1 cellular context compared by ENCODE assay signal in the genomic region with DNA sequence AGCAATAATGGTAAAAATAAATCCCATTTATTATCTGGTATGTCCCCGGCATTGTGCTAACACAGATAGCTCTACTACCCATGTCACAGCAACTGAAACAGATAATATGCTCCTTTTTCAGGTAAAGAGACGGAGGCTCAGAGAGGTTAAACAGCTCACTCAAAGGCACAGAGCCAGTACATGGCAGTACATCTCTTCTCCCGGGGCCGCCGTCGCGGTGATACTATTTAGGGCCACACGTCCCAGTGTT.
TF ChIP-seq lines count a peak whose summit lies in the region.

No MANE protein-coding gene starts in this region.

TF ChIP-seq in HepG2, 621 proteins besides CTCF, POLR2A, EP300 and RAD21 (continued from another document):
- TF ChIP-seq, protein P1, sequence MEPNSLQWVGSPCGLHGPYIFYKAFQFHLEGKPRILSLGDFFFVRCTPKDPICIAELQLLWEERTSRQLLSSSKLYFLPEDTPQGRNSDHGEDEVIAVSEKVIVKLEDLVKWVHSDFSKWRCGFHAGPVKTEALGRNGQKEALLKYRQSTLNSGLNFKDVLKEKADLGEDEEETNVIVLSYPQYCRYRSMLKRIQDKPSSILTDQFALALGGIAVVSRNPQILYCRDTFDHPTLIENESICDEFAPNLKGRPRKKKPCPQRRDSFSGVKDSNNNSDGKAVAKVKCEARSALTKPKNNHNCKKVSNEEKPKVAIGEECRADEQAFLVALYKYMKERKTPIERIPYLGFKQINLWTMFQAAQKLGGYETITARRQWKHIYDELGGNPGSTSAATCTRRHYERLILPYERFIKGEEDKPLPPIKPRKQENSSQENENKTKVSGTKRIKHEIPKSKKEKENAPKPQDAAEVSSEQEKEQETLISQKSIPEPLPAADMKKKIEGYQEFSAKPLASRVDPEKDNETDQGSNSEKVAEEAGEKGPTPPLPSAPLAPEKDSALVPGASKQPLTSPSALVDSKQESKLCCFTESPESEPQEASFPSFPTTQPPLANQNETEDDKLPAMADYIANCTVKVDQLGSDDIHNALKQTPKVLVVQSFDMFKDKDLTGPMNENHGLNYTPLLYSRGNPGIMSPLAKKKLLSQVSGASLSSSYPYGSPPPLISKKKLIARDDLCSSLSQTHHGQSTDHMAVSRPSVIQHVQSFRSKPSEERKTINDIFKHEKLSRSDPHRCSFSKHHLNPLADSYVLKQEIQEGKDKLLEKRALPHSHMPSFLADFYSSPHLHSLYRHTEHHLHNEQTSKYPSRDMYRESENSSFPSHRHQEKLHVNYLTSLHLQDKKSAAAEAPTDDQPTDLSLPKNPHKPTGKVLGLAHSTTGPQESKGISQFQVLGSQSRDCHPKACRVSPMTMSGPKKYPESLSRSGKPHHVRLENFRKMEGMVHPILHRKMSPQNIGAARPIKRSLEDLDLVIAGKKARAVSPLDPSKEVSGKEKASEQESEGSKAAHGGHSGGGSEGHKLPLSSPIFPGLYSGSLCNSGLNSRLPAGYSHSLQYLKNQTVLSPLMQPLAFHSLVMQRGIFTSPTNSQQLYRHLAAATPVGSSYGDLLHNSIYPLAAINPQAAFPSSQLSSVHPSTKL (CRISPR knock-in tag; IDR thresholded peaks at IDR 0.05) = no peak
- TF ChIP-seq, protein P2, sequence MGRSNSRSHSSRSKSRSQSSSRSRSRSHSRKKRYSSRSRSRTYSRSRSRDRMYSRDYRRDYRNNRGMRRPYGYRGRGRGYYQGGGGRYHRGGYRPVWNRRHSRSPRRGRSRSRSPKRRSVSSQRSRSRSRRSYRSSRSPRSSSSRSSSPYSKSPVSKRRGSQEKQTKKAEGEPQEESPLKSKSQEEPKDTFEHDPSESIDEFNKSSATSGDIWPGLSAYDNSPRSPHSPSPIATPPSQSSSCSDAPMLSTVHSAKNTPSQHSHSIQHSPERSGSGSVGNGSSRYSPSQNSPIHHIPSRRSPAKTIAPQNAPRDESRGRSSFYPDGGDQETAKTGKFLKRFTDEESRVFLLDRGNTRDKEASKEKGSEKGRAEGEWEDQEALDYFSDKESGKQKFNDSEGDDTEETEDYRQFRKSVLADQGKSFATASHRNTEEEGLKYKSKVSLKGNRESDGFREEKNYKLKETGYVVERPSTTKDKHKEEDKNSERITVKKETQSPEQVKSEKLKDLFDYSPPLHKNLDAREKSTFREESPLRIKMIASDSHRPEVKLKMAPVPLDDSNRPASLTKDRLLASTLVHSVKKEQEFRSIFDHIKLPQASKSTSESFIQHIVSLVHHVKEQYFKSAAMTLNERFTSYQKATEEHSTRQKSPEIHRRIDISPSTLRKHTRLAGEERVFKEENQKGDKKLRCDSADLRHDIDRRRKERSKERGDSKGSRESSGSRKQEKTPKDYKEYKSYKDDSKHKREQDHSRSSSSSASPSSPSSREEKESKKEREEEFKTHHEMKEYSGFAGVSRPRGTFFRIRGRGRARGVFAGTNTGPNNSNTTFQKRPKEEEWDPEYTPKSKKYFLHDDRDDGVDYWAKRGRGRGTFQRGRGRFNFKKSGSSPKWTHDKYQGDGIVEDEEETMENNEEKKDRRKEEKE (IDR thresholded peaks at IDR 0.05) = no peak
- TF ChIP-seq SIX4 (CRISPR knock-in tag; IDR thresholded peaks at IDR 0.05) (no peak), BRCA1 (CRISPR knock-in tag; IDR thresholded peaks at IDR 0.05) (peak; percentile 67; the same call in 1 of the 2 replicates), FOXM1 (CRISPR knock-in tag; IDR thresholded peaks at IDR 0.05) (no peak), KLF13 (CRISPR knock-in tag; IDR thresholded peaks at IDR 0.05) (no peak), RCOR2 (CRISPR knock-in tag; IDR thresholded peaks at IDR 0.05) (peak; percentile 79; the same call in 1 of the 2 replicates), TBX2 (CRISPR knock-in tag; IDR thresholded peaks at IDR 0.05; ENCODE audit: borderline replicate concordance) (no peak), CBX2 (IDR thresholded peaks at IDR 0.05; ENCODE audit: low read depth, low read length) (peak; percentile 72; the same call in 1 of the 2 replicates), CBX2 (CRISPR knock-in tag; IDR thresholded peaks at IDR 0.05; ENCODE audit: low read depth) (no peak), YY1 (IDR thresholded peaks at IDR 0.05; ENCODE audit: insufficient read depth, insufficient replicate concordance, low read depth, low read length) (no peak), NPAS2 (CRISPR knock-in tag; IDR thresholded peaks at IDR 0.05; ENCODE audit: borderline replicate concordance) (no peak), ZNF788 (CRISPR knock-in tag; IDR thresholded peaks at IDR 0.05; ENCODE audit: borderline replicate concordance) (no peak), FOSL1 (CRISPR knock-in tag; IDR thresholded peaks at IDR 0.05; ENCODE audit: borderline replicate concordance) (no peak), TP53 (CRISPR knock-in tag; conservative IDR thresholded peaks at IDR 0.05) (no peak), ZNF850 (CRISPR knock-in tag; conservative IDR thresholded peaks at IDR 0.05) (no peak), MTF2 (CRISPR knock-in tag; IDR thresholded peaks at IDR 0.05; ENCODE audit: borderline replicate concordance) (no peak), AGO2 (optimal IDR thresholded peaks at IDR 0.05; ENCODE audit: low read depth, low read length) (no peak), ZNF331 (CRISPR knock-in tag; IDR thresholded peaks at IDR 0.05) (no peak), MIXL1 (CRISPR knock-in tag; IDR thresholded peaks at IDR 0.05) (no peak), ZNF709 (CRISPR knock-in tag; IDR thresholded peaks at IDR 0.05) (no peak), CEBPB (IDR thresholded peaks at IDR 0.05; ENCODE audit: borderline replicate concordance, low read depth, low read length) (no peak), ZNF629 (CRISPR knock-in tag; conservative IDR thresholded peaks at IDR 0.05) (0 out of 2 replicates have a peak, but pooled peaks have one; percentile 5), ZNF10 (CRISPR knock-in tag; IDR thresholded peaks at IDR 0.05; ENCODE audit: borderline replicate concordance, low read depth) (no peak), MXI1 (IDR thresholded peaks at IDR 0.05; ENCODE audit: borderline replicate concordance, low read depth, low read length) (no peak), KDM5A (IDR thresholded peaks at IDR 0.05; ENCODE audit: borderline replicate concordance, low read length) (no peak)
- TF ChIP-seq, protein P3, sequence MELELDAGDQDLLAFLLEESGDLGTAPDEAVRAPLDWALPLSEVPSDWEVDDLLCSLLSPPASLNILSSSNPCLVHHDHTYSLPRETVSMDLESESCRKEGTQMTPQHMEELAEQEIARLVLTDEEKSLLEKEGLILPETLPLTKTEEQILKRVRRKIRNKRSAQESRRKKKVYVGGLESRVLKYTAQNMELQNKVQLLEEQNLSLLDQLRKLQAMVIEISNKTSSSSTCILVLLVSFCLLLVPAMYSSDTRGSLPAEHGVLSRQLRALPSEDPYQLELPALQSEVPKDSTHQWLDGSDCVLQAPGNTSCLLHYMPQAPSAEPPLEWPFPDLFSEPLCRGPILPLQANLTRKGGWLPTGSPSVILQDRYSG (CRISPR knock-in tag; IDR thresholded peaks at IDR 0.05) = 0 out of 2 replicates have a peak, but pooled peaks have one; percentile 52
- TF ChIP-seq, protein P4, sequence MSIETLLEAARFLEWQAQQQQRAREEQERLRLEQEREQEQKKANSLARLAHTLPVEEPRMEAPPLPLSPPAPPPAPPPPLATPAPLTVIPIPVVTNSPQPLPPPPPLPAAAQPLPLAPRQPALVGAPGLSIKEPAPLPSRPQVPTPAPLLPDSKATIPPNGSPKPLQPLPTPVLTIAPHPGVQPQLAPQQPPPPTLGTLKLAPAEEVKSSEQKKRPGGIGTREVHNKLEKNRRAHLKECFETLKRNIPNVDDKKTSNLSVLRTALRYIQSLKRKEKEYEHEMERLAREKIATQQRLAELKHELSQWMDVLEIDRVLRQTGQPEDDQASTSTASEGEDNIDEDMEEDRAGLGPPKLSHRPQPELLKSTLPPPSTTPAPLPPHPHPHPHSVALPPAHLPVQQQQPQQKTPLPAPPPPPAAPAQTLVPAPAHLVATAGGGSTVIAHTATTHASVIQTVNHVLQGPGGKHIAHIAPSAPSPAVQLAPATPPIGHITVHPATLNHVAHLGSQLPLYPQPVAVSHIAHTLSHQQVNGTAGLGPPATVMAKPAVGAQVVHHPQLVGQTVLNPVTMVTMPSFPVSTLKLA (IDR thresholded peaks at IDR 0.05) = no peak
- TF ChIP-seq, protein P5, sequence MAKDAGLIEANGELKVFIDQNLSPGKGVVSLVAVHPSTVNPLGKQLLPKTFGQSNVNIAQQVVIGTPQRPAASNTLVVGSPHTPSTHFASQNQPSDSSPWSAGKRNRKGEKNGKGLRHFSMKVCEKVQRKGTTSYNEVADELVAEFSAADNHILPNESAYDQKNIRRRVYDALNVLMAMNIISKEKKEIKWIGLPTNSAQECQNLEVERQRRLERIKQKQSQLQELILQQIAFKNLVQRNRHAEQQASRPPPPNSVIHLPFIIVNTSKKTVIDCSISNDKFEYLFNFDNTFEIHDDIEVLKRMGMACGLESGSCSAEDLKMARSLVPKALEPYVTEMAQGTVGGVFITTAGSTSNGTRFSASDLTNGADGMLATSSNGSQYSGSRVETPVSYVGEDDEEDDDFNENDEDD (CRISPR knock-in tag; IDR thresholded peaks at IDR 0.05; ENCODE audit: borderline replicate concordance) = no peak
- TF ChIP-seq, protein P6, sequence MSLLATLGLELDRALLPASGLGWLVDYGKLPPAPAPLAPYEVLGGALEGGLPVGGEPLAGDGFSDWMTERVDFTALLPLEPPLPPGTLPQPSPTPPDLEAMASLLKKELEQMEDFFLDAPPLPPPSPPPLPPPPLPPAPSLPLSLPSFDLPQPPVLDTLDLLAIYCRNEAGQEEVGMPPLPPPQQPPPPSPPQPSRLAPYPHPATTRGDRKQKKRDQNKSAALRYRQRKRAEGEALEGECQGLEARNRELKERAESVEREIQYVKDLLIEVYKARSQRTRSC (CRISPR knock-in tag; IDR thresholded peaks at IDR 0.05; ENCODE audit: low read depth) = no peak
- TF ChIP-seq, protein P7, sequence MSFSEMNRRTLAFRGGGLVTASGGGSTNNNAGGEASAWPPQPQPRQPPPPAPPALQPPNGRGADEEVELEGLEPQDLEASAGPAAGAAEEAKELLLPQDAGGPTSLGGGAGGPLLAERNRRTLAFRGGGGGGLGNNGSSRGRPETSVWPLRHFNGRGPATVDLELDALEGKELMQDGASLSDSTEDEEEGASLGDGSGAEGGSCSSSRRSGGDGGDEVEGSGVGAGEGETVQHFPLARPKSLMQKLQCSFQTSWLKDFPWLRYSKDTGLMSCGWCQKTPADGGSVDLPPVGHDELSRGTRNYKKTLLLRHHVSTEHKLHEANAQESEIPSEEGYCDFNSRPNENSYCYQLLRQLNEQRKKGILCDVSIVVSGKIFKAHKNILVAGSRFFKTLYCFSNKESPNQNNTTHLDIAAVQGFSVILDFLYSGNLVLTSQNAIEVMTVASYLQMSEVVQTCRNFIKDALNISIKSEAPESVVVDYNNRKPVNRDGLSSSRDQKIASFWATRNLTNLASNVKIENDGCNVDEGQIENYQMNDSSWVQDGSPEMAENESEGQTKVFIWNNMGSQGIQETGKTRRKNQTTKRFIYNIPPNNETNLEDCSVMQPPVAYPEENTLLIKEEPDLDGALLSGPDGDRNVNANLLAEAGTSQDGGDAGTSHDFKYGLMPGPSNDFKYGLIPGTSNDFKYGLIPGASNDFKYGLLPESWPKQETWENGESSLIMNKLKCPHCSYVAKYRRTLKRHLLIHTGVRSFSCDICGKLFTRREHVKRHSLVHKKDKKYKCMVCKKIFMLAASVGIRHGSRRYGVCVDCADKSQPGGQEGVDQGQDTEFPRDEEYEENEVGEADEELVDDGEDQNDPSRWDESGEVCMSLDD (CRISPR knock-in tag; IDR thresholded peaks at IDR 0.05; ENCODE audit: borderline replicate concordance) = 0 out of 2 replicates have a peak, but pooled peaks have one; percentile 69
- TF ChIP-seq, protein P8, sequence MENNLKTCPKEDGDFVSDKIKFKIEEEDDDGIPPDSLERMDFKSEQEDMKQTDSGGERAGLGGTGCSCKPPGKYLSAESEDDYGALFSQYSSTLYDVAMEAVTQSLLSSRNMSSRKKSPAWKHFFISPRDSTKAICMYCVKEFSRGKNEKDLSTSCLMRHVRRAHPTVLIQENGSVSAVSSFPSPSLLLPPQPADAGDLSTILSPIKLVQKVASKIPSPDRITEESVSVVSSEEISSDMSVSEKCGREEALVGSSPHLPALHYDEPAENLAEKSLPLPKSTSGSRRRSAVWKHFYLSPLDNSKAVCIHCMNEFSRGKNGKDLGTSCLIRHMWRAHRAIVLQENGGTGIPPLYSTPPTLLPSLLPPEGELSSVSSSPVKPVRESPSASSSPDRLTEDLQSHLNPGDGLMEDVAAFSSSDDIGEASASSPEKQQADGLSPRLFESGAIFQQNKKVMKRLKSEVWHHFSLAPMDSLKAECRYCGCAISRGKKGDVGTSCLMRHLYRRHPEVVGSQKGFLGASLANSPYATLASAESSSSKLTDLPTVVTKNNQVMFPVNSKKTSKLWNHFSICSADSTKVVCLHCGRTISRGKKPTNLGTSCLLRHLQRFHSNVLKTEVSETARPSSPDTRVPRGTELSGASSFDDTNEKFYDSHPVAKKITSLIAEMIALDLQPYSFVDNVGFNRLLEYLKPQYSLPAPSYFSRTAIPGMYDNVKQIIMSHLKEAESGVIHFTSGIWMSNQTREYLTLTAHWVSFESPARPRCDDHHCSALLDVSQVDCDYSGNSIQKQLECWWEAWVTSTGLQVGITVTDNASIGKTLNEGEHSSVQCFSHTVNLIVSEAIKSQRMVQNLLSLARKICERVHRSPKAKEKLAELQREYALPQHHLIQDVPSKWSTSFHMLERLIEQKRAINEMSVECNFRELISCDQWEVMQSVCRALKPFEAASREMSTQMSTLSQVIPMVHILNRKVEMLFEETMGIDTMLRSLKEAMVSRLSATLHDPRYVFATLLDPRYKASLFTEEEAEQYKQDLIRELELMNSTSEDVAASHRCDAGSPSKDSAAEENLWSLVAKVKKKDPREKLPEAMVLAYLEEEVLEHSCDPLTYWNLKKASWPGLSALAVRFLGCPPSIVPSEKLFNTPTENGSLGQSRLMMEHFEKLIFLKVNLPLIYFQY (CRISPR knock-in tag; IDR thresholded peaks at IDR 0.05; ENCODE audit: borderline replicate concordance) = 0 out of 2 replicates have a peak, but pooled peaks have one; percentile 14
- TF ChIP-seq, protein P9, sequence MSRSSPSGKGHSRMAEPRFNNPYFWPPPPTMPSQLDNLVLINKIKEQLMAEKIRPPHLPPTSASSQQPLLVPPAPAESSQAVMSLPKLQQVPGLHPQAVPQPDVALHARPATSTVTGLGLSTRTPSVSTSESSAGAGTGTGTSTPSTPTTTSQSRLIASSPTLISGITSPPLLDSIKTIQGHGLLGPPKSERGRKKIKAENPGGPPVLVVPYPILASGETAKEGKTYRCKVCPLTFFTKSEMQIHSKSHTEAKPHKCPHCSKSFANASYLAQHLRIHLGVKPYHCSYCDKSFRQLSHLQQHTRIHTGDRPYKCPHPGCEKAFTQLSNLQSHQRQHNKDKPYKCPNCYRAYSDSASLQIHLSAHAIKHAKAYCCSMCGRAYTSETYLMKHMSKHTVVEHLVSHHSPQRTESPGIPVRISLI (CRISPR knock-in tag; IDR thresholded peaks at IDR 0.05; ENCODE audit: borderline replicate concordance) = peak; percentile 41; the same call in 1 of the 2 replicates
